ENCODE assay signal across 16 cellular contexts in genomic region chr16:56257666-56258359, GRCh38.
DNase-seq lines count a peak whose midpoint lies in the region; ATAC-seq and TF ChIP-seq lines count a peak whose summit lies in the region.
"Had no signal": no experiment of that assay in that cellular context is flagged by ENCODE, and none has a peak within 500 bp of the region (broad histone marks: within the 10 kb centered on the region; RNA-seq: fewer than 3 reads in every experiment).

No MANE protein-coding gene starts in this region.

- ATAC-seq in left ventricle myocardium superior (peak; percentile 53), HG02610 (IDR thresholded peaks at IDR 0.05; ENCODE audit: unreplicated experiment) (no peak), GM21447 (IDR thresholded peaks at IDR 0.05; ENCODE audit: unreplicated experiment) (no peak)
- ATAC-seq: CD8-positive, alpha-beta T cell had no signal

- H3K9ac ChIP-seq in skeletal muscle tissue (ENCODE audit: low read depth in 1 of 3, low read length in 3 of 3) = no peak overlapping the region

- peaks cover 14 to 15% (median 14%) of the 10 kb centered on the region in 3 donors for H3K4me1 ChIP-seq in skeletal muscle tissue (ENCODE audit: control insufficient read depth in 3 of 3, insufficient read depth in 3 of 3, low read length in 3 of 3)

- DNase-seq in EH (ENCODE audit: low read depth) (peak; percentile 36), left ventricle myocardium superior (no peak), HEK293T (ENCODE audit: extremely low spot score) (no peak)
- DNase-seq in activated CD4-positive, CD25-positive, alpha-beta regulatory T cell treated with anti-CD3 and anti-CD28 coated beads, Interleukin-2, amount 50 U/mL, for 72 hours = no peak
- DNase-seq: activated CD4-positive, alpha-beta T cell treated with anti-CD3 and anti-CD28 coated beads for 48 hours; activated CD8-positive, alpha-beta memory T cell treated with anti-CD3 and anti-CD28 coated beads, Interleukin-2, amount 50 U/mL, for 48 hours; amniotic stem cell; EL; Kasumi-1; kidney; stimulated activated naive CD4-positive, alpha-beta T cell had no signal

- POLR2A ChIA-PET in HEK293T (lab: Yijun Ruan, JAX) = no interaction called here

- CTCF ChIA-PET in HEK293T (lab: Yijun Ruan, JAX) = no interaction called here

- intact Hi-C loops in left ventricle myocardium superior (cut with micrococcal nuclease) = no loop called here

- H3K36me3 ChIP-seq in skeletal muscle tissue (ENCODE audit: control insufficient read depth in 3 of 3, insufficient read depth in 3 of 3, low read length in 3 of 3) = no peaks in the 10 kb centered on the region

- no peak overlapping the region for H3K4me3 ChIP-seq in skeletal muscle tissue (ENCODE audit: low read length in 3 of 3)

- peak overlapping the region; percentile 100 for H3K27ac ChIP-seq in angular gyrus (ENCODE audit: low read depth, low read length)
- H3K27ac ChIP-seq in skeletal muscle tissue (ENCODE audit: low read depth, low read length) = peak overlapping the region; percentile 37

- H3K9me3 ChIP-seq in skeletal muscle tissue (ENCODE audit: control insufficient read depth in 3 of 3, low read length in 3 of 3) = no peaks in the 10 kb centered on the region

- peaks cover 0 to 4% (median 0%) of the 10 kb centered on the region in 3 donors for H3K27me3 ChIP-seq in skeletal muscle tissue (ENCODE audit: control insufficient read depth in 3 of 3, insufficient read depth in 3 of 3, low read length in 3 of 3)

TF ChIP-seq in HEK293T, 16 proteins besides CTCF, POLR2A, EP300 and RAD21:
- TF ChIP-seq NFRKB (IDR thresholded peaks at IDR 0.05) (no peak), TARDBP (IDR thresholded peaks at IDR 0.05) (no peak), FOXA1 (IDR thresholded peaks at IDR 0.05) (no peak), BHLHE40 (IDR thresholded peaks at IDR 0.05; ENCODE audit: borderline replicate concordance) (no peak), CTBP1 (IDR thresholded peaks at IDR 0.05; ENCODE audit: borderline replicate concordance) (no peak), L3MBTL2 (conservative IDR thresholded peaks at IDR 0.05) (no peak), ARNT (IDR thresholded peaks at IDR 0.05) (no peak), HDGF (IDR thresholded peaks at IDR 0.05; ENCODE audit: borderline replicate concordance) (no peak), PKNOX1 (IDR thresholded peaks at IDR 0.05) (no peak), SP1 (IDR thresholded peaks at IDR 0.05) (no peak), ELF4 (IDR thresholded peaks at IDR 0.05) (no peak)
